ENCODE assay signal across 22 cellular contexts in the genomic region with DNA sequence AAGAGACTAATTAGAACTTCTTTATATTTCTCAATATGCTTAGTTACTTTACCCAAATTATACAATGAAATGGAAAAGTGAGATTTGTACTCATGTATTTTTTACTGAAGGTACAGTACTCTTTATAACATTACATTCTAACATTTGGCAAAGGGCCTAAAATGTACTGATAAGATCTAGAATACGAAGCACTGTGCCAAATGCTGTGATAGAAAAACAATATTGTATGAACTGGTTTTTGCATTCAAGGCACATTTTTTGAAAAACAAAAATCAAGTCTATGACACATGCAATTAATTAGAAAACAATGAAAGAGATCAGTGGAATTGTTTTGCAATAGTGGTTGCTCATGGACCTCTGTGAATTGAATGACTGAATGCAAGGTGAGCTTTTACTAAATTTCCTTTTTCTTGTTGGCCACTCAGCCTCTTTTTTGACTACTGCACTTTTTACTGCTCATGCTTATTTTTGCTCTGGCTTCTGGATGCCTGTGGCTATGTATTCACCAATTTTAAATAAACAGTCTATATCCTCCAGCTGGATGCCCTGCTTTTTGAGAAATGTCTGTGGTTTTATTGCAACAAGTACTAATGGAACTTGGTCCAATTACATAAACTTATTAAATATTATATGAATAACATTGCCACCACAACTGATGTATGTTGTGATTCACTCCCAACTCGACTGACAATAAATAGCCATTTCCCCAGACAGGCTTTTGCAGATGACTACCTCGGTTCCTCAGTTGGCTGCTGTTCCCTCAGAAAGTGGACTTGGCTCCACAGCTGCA. TPM values are rescaled to one million over a fixed set of nuclear protein-coding genes. Genes with fewer than 3 reads are reported as not detected.
A peak's percentile ranks its signal among the peaks of the same experiment; 100 is the strongest.
DNase-seq lines count a peak whose midpoint lies in the region; ATAC-seq and TF ChIP-seq lines count a peak whose summit lies in the region.
"Had no signal": no experiment of that assay in that cellular context is flagged by ENCODE, and none has a peak within 500 bp of the region (broad histone marks: within the 10 kb centered on the region; RNA-seq: fewer than 3 reads in every experiment).

No MANE protein-coding gene starts in this region.

- no peak for ATAC-seq in GM19395 (IDR thresholded peaks at IDR 0.05; ENCODE audit: unreplicated experiment)
- ATAC-seq: HepG2, upper lobe of right lung had no signal

- H3K4me3 ChIP-seq in astrocyte of the cerebellum (ENCODE audit: low read depth, low read length) (no peak overlapping the region), fibroblast of the aortic adventitia (ENCODE audit: low read depth, low read length) (no peak overlapping the region)
- H3K4me3 ChIP-seq: lung, upper lobe of right lung had no signal

- TF ChIP-seq CTCF in astrocyte of the cerebellum (IDR thresholded peaks at IDR 0.05; ENCODE audit: low read depth, low read length, missing control alignments): no peak
- no peak for TF ChIP-seq CTCF in fibroblast of the aortic adventitia (IDR thresholded peaks at IDR 0.05; ENCODE audit: insufficient read depth, low read length)

- in situ Hi-C loops in astrocyte of the cerebellum (cut with HindIII; ENCODE audit: low sequenced_read_pairs): no loop called here

- no peak for TF ChIP-seq EP300 in Ishikawa (IDR thresholded peaks at IDR 0.05; ENCODE audit: borderline replicate concordance)

- DNase-seq in EH (ENCODE audit: low read depth): peak; percentile 32
- DNase-seq in astrocyte of the cerebellum (ENCODE audit: low read depth): peak; percentile 12
- peak; percentile 71 for DNase-seq in fibroblast of the aortic adventitia (ENCODE audit: low read depth)
- DNase-seq in NCI-H187 (lab: John Stamatoyannopoulos, UW): no peak
- no peak for DNase-seq in ureter (ENCODE audit: low spot score)
- DNase-seq in NCI-H1930 (lab: John Stamatoyannopoulos, UW): no peak
- DNase-seq: activated CD8-positive, alpha-beta memory T cell treated with anti-CD3 and anti-CD28 coated beads, Interleukin-2, amount 50 U/mL, for 4 hours; activated naive CD8-positive, alpha-beta T cell treated with anti-CD3 and anti-CD28 coated beads, Interleukin-2, amount 10 ng/mL, durations not matched to agents 7 days and 5 days; brain microvascular endothelial cell; cortex of kidney; foreskin melanocyte; hippocampal formation; NCI-H2029 treated with DMSO at 0.1 percent for 48 hours; NCI-H526 treated with DMSO at 0.1 percent for 48 hours; nucleus accumbens; retina; SIG-M5; upper lobe of right lung had no signal

- no peak for TF ChIP-seq RAD21 in Ishikawa (IDR thresholded peaks at IDR 0.05; ENCODE audit: low read depth)

TF ChIP-seq in Ishikawa, 13 proteins besides CTCF, POLR2A, EP300 and RAD21:
- TF ChIP-seq CEBPB (IDR thresholded peaks at IDR 0.05) (no peak), NFIC (IDR thresholded peaks at IDR 0.05) (peak; percentile 33)
TF ChIP-seq in Ishikawa: peak in this region for 1.

RNA-seq across cellular contexts. Expression of a gene that starts 41.4 kb away (rescaled TPM):
- total RNA-seq in fibroblast of the aortic adventitia (ENCODE audit: low replicate concordance): 20.0 and 28.3 TPM in 2 replicates
- 14.9 TPM for total RNA-seq in ureter

Comparison
In these comparisons a context has a peak if more than half of its experiments do, and no peak if none do; other contexts are left out.
1. DNase-seq: peak in EH (single experiment), astrocyte of the cerebellum (single experiment) and fibroblast of the aortic adventitia (single experiment); none in NCI-H187 (0 of 2), ureter (single experiment) and NCI-H1930 (0 of 2).